ENCODE assay signal across 21 cellular contexts in genomic region chr5:123672067-123672466, GRCh38.
"Had no signal": no experiment of that assay in that cellular context is flagged by ENCODE, and none has a peak within 500 bp of the region (broad histone marks: within the 10 kb centered on the region; RNA-seq: fewer than 3 reads in every experiment).

No MANE protein-coding gene starts in this region.

- H3K4me3 Mint-ChIP-seq: activated naive CD8-positive, alpha-beta T cell; activated T-cell treated with anti-CD3 and anti-CD28 coated beads, Interleukin-2, amount 50 U/mL, for 24 hours; activated T-helper 17 cell treated with anti-CD3 and anti-CD28 coated beads, Interleukin-2, amount 50 U/mL, for 72 hours; natural killer cell treated with Interleukin-12 subunit alpha and Interleukin-12 subunit beta and Interleukin-15 and Interleukin-18, amount 100 ng/mL, for 72 hours; WTC11 had no signal

- ATAC-seq: activated T-helper 17 cell treated with anti-CD3 and anti-CD28 coated beads, Interleukin-2, amount 50 U/mL, for 72 hours; gastrocnemius medialis; left lobe of liver; natural killer cell treated with Interleukin-12 subunit alpha and Interleukin-12 subunit beta and Interleukin-15 and Interleukin-18, amount 100 ng/mL, for 72 hours; SK-N-SH treated with all-trans-retinoic acid at 6 μM for 48 hours; WTC11 had no signal

- H3K27me3 ChIP-seq: esophagus muscularis mucosa, gastrocnemius medialis, heart right ventricle, upper lobe of left lung had no signal

- H3K4me1 ChIP-seq: parathyroid adenoma had no signal

- H3K27me3 Mint-ChIP-seq: activated naive CD8-positive, alpha-beta T cell; activated T-cell treated with anti-CD3 and anti-CD28 coated beads, Interleukin-2, amount 50 U/mL, for 24 hours had no signal

- H3K9me3 ChIP-seq: esophagus muscularis mucosa, gastrocnemius medialis, thoracic aorta, upper lobe of left lung had no signal

- H2AFZ ChIP-seq: parathyroid adenoma had no signal

- H3K27ac Mint-ChIP-seq: activated naive CD8-positive, alpha-beta T cell; activated T-cell treated with anti-CD3 and anti-CD28 coated beads, Interleukin-2, amount 50 U/mL, for 24 hours; activated T-helper 17 cell treated with anti-CD3 and anti-CD28 coated beads, Interleukin-2, amount 50 U/mL, for 72 hours; natural killer cell treated with Interleukin-12 subunit alpha and Interleukin-12 subunit beta and Interleukin-15 and Interleukin-18, amount 100 ng/mL, for 72 hours; WTC11 had no signal

- H3K9me3 Mint-ChIP-seq: activated T-helper 17 cell treated with anti-CD3 and anti-CD28 coated beads, Interleukin-2, amount 50 U/mL, for 72 hours; natural killer cell treated with Interleukin-12 subunit alpha and Interleukin-12 subunit beta and Interleukin-15 and Interleukin-18, amount 100 ng/mL, for 72 hours had no signal

- H3K4me3 ChIP-seq: coronary artery, esophagus muscularis mucosa, gastrocnemius medialis, heart right ventricle, lung, thoracic aorta, upper lobe of left lung had no signal

- H3K36me3 ChIP-seq: esophagus muscularis mucosa, gastrocnemius medialis, heart right ventricle, thoracic aorta, upper lobe of left lung had no signal

- H3K36me3 Mint-ChIP-seq: activated naive CD8-positive, alpha-beta T cell; natural killer cell treated with Interleukin-12 subunit alpha and Interleukin-12 subunit beta and Interleukin-15 and Interleukin-18, amount 100 ng/mL, for 72 hours had no signal

- H3K27ac ChIP-seq: coronary artery, esophagus muscularis mucosa, gastrocnemius medialis, parathyroid adenoma, thoracic aorta, upper lobe of left lung had no signal

- H3K4me1 Mint-ChIP-seq: activated T-helper 17 cell treated with anti-CD3 and anti-CD28 coated beads, Interleukin-2, amount 50 U/mL, for 72 hours had no signal

- H3K79me2 ChIP-seq: parathyroid adenoma had no signal

- DNase-seq: activated naive CD4-positive, alpha-beta T cell; activated T-cell treated with anti-CD3 and anti-CD28 coated beads, Interleukin-2, amount 50 U/mL, for 24 hours; cerebellar nuclear complex; gastrocnemius medialis; heart right ventricle; nucleus accumbens; stimulated activated CD4-positive, alpha-beta T cell treated with anti-CD3 and anti-CD28 coated beads, Interleukin-2, amount 100 ng/mL, for 48 hours; stimulated activated naive CD4-positive, alpha-beta T cell; T-helper 1 cell; upper lobe of left lung had no signal

- H3K9ac ChIP-seq: parathyroid adenoma had no signal
